ENCODE assay signal across 1 cellular context in the genomic region with DNA sequence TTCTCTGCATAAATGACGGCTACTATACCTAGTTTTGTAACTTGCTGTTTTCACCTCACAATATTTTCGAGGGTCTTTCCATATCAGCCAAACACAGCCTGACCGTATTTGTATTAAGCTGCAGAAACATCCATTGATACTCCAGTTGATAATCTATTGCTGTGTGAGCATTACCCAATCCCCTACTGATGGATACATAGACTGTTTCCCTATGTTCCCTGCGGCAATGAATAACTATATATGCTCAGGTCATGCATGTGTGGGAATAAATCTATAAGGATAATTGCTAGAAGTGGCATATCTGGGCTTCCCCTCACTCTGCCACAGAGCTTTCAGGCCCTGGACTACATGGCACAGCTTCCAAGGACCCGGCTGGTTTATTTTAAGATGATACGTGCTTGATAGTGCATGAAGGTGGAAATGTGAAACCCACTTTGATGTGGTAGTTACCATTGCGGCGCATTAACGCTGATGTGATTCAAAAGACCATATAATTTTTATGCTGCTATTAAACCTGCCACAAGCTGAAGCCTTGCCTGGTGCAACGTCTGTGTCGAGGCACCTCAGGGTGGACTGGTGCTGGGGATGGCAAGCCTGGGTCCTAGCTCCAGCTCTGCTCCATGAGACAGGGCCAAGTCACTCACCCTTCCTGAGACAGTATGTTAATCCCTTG.
TF ChIP-seq lines count a peak whose summit lies in the region.

No MANE protein-coding gene starts in this region.

TF ChIP-seq in HEK293, 187 proteins besides CTCF, POLR2A, EP300 and RAD21 (continued from another document):
- TF ChIP-seq MZF1 (tag by site-specific recombination; IDR thresholded peaks at IDR 0.05; ENCODE audit: borderline replicate concordance) (peak; percentile 99), ZNF423 (tag by site-specific recombination; IDR thresholded peaks at IDR 0.05) (peak; percentile 86), GLIS1 (tag by site-specific recombination; IDR thresholded peaks at IDR 0.05) (no peak), ZNF148 (tag by site-specific recombination; IDR thresholded peaks at IDR 0.05; ENCODE audit: borderline replicate concordance) (no peak), OSR2 (tag by site-specific recombination; IDR thresholded peaks at IDR 0.05) (peak; percentile 78), ZNF843 (tag by site-specific recombination; IDR thresholded peaks at IDR 0.05) (peak; percentile 91), ZNF610 (tag by site-specific recombination; IDR thresholded peaks at IDR 0.05; ENCODE audit: borderline replicate concordance) (0 out of 2 replicates have a peak, but pooled peaks have one; percentile 33)
TF ChIP-seq in HEK293: peak in this region for 13.
